In the genomic region with DNA sequence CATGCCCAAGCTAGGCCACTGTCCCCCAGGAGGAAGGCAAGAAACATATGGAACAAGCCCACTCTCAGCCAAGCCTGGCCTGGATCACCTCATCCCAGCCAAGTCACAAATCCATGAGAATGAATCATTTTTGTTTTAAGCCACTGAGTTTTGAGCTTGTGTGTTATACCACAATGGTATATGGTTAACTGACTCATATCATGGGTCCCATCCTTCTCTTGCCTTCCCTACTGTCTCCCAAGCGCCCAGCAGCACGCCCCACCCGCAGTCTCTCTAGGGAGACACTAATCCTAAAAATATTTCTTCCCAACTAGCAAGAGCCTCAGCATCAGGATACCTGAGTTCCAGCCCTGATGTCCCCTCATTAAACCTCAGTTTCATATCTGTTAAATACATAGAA, we compare ENCODE assay signal across 22 cellular contexts.
"Had no signal": no experiment of that assay in that cellular context is flagged by ENCODE, and none has a peak within 500 bp of the region (broad histone marks: within the 10 kb centered on the region; RNA-seq: fewer than 3 reads in every experiment).

No MANE protein-coding gene starts in this region.

- H3K27me3 ChIP-seq: ascending aorta, right lobe of liver, testis, uterus had no signal

- ATAC-seq: activated CD8-positive, alpha-beta memory T cell treated with anti-CD3 and anti-CD28 coated beads, Interleukin-2, amount 10 ng/mL, durations not matched to agents 7 days and 5 days; activated CD8-positive, alpha-beta T cell treated with anti-CD3 and anti-CD28 coated beads for 36 hours; activated naive CD4-positive, alpha-beta T cell treated with anti-CD3 and anti-CD28 coated beads, Interleukin-2, amount 50 U/mL, for 72 hours; left cardiac atrium; natural killer cell treated with Interleukin-12 subunit alpha and Interleukin-12 subunit beta and Interleukin-15 and Interleukin-18, amount 100 ng/mL, for 72 hours; right lobe of liver; stimulated activated naive B cell treated with anti-CD40 and anti-IgM and Interleukin-4, amounts not matched to agents 10 μg/mL and 1 μg/mL and 100 μg/mL, for 72 hours had no signal

- H3K4me3 ChIP-seq: ascending aorta, coronary artery, right lobe of liver, smooth muscle cell, testis, uterus had no signal

- H3K36me3 ChIP-seq: ascending aorta, neutrophil, right lobe of liver, uterus, WERI-Rb-1 had no signal

- DNase-seq: activated CD4-positive, alpha-beta T cell treated with anti-CD3 and anti-CD28 coated beads, Interleukin-2, amount 10 ng/mL, durations not matched to agents 7 days and 5 days; activated CD4-positive, CD25-positive, alpha-beta regulatory T cell treated with anti-CD3 and anti-CD28 coated beads, Interleukin-2, amount 50 U/mL, for 72 hours; activated CD8-positive, alpha-beta memory T cell treated with anti-CD3 and anti-CD28 coated beads, Interleukin-2, amount 10 ng/mL, durations not matched to agents 7 days and 5 days; activated CD8-positive, alpha-beta T cell treated with anti-CD3 and anti-CD28 coated beads for 36 hours; cerebellar nuclear complex; foreskin melanocyte; hippocampal formation; left cardiac atrium; right lobe of liver; stimulated activated CD4-positive, alpha-beta T cell treated with anti-CD3 and anti-CD28 coated beads, Interleukin-2, amount 100 ng/mL, for 48 hours; stimulated activated CD8-positive, alpha-beta memory T cell treated with anti-CD3 and anti-CD28 coated beads, Interleukin-4, amount 100 ng/mL, for 48 hours; stimulated activated naive B cell treated with anti-CD40 and anti-IgM and Interleukin-4, amounts not matched to agents 10 μg/mL and 1 μg/mL and 100 μg/mL, for 72 hours; testis; trophoblast cell; uterus; WERI-Rb-1 had no signal
